8 cellular contexts compared by ENCODE assay signal in genomic region chr6:33314515-33314942, GRCh38. TPM values are rescaled to one million over a fixed set of nuclear protein-coding genes. Genes with fewer than 3 reads are reported as not detected.
A peak's percentile ranks its signal among the peaks of the same experiment; 100 is the strongest.
DNase-seq lines count a peak whose midpoint lies in the region; ATAC-seq and TF ChIP-seq lines count a peak whose summit lies in the region.

No MANE protein-coding gene starts in this region.

- H3K27ac Mint-ChIP-seq in HFFc6: peak overlapping the region; percentile 98

- H3K27me3 ChIP-seq in BLaER1 treated with 17β-estradiol and CSF1 and Interleukin-3, amounts not matched to agents 10 nM and 100 nM: no peaks in the 10 kb centered on the region
- H3K27me3 ChIP-seq in Panc1 (ENCODE audit: control insufficient read depth, insufficient read depth, low read length) (no peaks in the 10 kb centered on the region), neuron (ENCODE audit: insufficient read depth, low read length) (no peaks in the 10 kb centered on the region), thymus (ENCODE audit: control insufficient read depth, insufficient read depth) (no peaks in the 10 kb centered on the region)

- no peaks in the 10 kb centered on the region for H3K9me3 ChIP-seq in BLaER1 treated with 17β-estradiol and CSF1 and Interleukin-3, amounts not matched to agents 10 nM and 100 nM (replicated peaks in 1 of 11)
- H3K9me3 ChIP-seq in Panc1 (ENCODE audit: control insufficient read depth, insufficient read depth, low read depth, low read length): no peaks in the 10 kb centered on the region
- H3K9me3 ChIP-seq in neuron (ENCODE audit: low read length): no peaks in the 10 kb centered on the region
- H3K9me3 ChIP-seq in thymus (ENCODE audit: control insufficient read depth): no peaks in the 10 kb centered on the region

- peaks cover 56 to 66% (median 63%) of the 10 kb centered on the region in 10 experiments for H3K4me1 ChIP-seq in BLaER1 treated with 17β-estradiol and CSF1 and Interleukin-3, amounts not matched to agents 10 nM and 100 nM
- H3K4me1 ChIP-seq in Panc1 (ENCODE audit: control insufficient read depth, insufficient read depth, low read length) (peaks cover 38% of the 10 kb centered on the region), neuron (ENCODE audit: insufficient read depth, low read length) (peaks cover 38% of the 10 kb centered on the region), thymus (ENCODE audit: control insufficient read depth, insufficient read depth, low read length) (peaks cover 19% of the 10 kb centered on the region)

- peaks cover 50% of the 10 kb centered on the region for H3K4me1 Mint-ChIP-seq in HFFc6 (ENCODE audit: low read depth)

- intact Hi-C loops in Panc1 (cut with micrococcal nuclease; ENCODE audit: unreplicated experiment): no loop called here

- no peak overlapping the region for H2AFZ ChIP-seq in neuron (ENCODE audit: low read depth, low read length)

- H3K27ac ChIP-seq in BLaER1 treated with 17β-estradiol and CSF1 and Interleukin-3, amounts not matched to agents 10 nM and 100 nM: peak overlapping the region; percentile 88 to 99 (median 95)
- H3K27ac ChIP-seq in Panc1 (ENCODE audit: low read length): peak overlapping the region; percentile 99
- H3K27ac ChIP-seq in thymus (ENCODE audit: low read depth): peak overlapping the region; percentile 92

- H3K4me3 Mint-ChIP-seq in HFFc6: peak overlapping the region; percentile 98

- H3K4me2 ChIP-seq in BLaER1 treated with 17β-estradiol and CSF1 and Interleukin-3, amounts not matched to agents 10 nM and 100 nM: peak overlapping the region; percentile 85 to 100 (median 98)

- in situ Hi-C loops in Panc1 (cut with HindIII; ENCODE audit: low pct_unique_long_range_greater_than_20kb, low sequenced_read_pairs): no loop called here

- no TSS peak for BruUV-seq in Panc1 (replicated peaks; lab: Mats Ljungman, UMichigan)

- peaks cover 27% of the 10 kb centered on the region for H3K36me3 Mint-ChIP-seq in HFFc6 (ENCODE audit: low read depth)

- H3K9me3 Mint-ChIP-seq in HFFc6: no peaks in the 10 kb centered on the region

- TF ChIP-seq CTCF in HFFc6 (IDR thresholded peaks at IDR 0.05) (no peak), Panc1 (IDR thresholded peaks at IDR 0.05) (no peak), fibroblast of villous mesenchyme (IDR thresholded peaks at IDR 0.05; ENCODE audit: insufficient read depth, low read depth, low read length) (no peak)

- H3K27me3 Mint-ChIP-seq in HFFc6 (ENCODE audit: insufficient read depth): peaks cover 5% of the 10 kb centered on the region

- POLR2A ChIA-PET in Panc1 (lab: Charles Lee): no interaction called here

- CTCF ChIA-PET in Panc1 (lab: Charles Lee): no interaction called here

- H3K4me3 ChIP-seq in BLaER1 treated with 17β-estradiol and CSF1 and Interleukin-3, amounts not matched to agents 10 nM and 100 nM: peak overlapping the region; percentile 75 to 91 (median 84)
- H3K4me3 ChIP-seq in Panc1 (ENCODE audit: low read depth in 2 of 2, low read length in 2 of 2): peak overlapping the region; percentile 91 to 92
- peak overlapping the region; percentile 75 for H3K4me3 ChIP-seq in fibroblast of villous mesenchyme (ENCODE audit: low read depth, low read length)
- H3K4me3 ChIP-seq in neuron (ENCODE audit: low read length): peak overlapping the region; percentile 79
- H3K4me3 ChIP-seq in thymus (ENCODE audit: low read length): peak overlapping the region; percentile 65

- peaks cover 26 to 48% (median 39%) of the 10 kb centered on the region in 11 experiments for H3K36me3 ChIP-seq in BLaER1 treated with 17β-estradiol and CSF1 and Interleukin-3, amounts not matched to agents 10 nM and 100 nM
- H3K36me3 ChIP-seq in Panc1 (ENCODE audit: control insufficient read depth, insufficient read depth, low read length) (peaks cover 7% of the 10 kb centered on the region), neuron (ENCODE audit: insufficient read depth, low read length) (peaks cover 21% of the 10 kb centered on the region), thymus (ENCODE audit: control insufficient read depth, insufficient read depth) (peaks cover 11% of the 10 kb centered on the region)

- H4K20me1 ChIP-seq in BLaER1 treated with 17β-estradiol and CSF1 and Interleukin-3, amounts not matched to agents 10 nM and 100 nM: peaks cover 30 to 61% (median 48%) of the 10 kb centered on the region in 11 experiments; a peak in 21 of 22 replicates

- WGBS in thymus: 8% methylated on average over 10 of the region's 10 CpGs

- peak overlapping the region; percentile 90 to 97 (median 92) for H3K9ac ChIP-seq in BLaER1 treated with 17β-estradiol and CSF1 and Interleukin-3, amounts not matched to agents 10 nM and 100 nM

- peak; percentile 46 for ATAC-seq in Panc1
- no peak for ATAC-seq in GM21825 (IDR thresholded peaks at IDR 0.05; ENCODE audit: unreplicated experiment)

- peak; percentile 77 for DNase-seq in HFFc6
- DNase-seq in Panc1 (ENCODE audit: low read depth, low spot score): no peak
- DNase-seq in activated effector memory CD4-positive, alpha-beta T cell treated with anti-CD3 and anti-CD28 coated beads, Interleukin-2, amount 50 U/mL, for 16 hours: peak; percentile 92
- peak; percentile 92 for DNase-seq in fibroblast of villous mesenchyme (ENCODE audit: low read depth)

RNA-seq across cellular contexts. Expression of gene TAPBP, which starts 0.7 kb away (rescaled TPM):
- 100 to 1,000 TPM in 5 of 6 experiments, 10 to 100 TPM in 1; 88.7 to 118 (median 104) TPM for total RNA-seq in HFFc6 (2021; fragmentation: NEBNext Ultra II Directional; extraction: Animal tissue kit (Norgen Biotek cat#: 25700))
- total RNA-seq in Panc1 (2021; ENCODE audit: unreplicated experiment): 246 TPM
- 167 TPM for polyA plus RNA-seq in Panc1 (2012; ENCODE audit: insufficient read length)
- total RNA-seq in fibroblast of villous mesenchyme: 125 and 132 TPM in 2 replicates
- 57.0 TPM for polyA plus RNA-seq in thymus

RNA-seq across cellular contexts. Expression of gene ZBTB22, which starts 3.0 kb away (rescaled TPM):
- total RNA-seq in HFFc6 (2021; fragmentation: NEBNext Ultra II Directional; extraction: Animal tissue kit (Norgen Biotek cat#: 25700)): 10 to 100 TPM; 15.2 to 19.9 (median 17.0) TPM
- total RNA-seq in Panc1 (2021; ENCODE audit: unreplicated experiment) (16.0 TPM), fibroblast of villous mesenchyme (14.8 and 16.0 TPM in 2 replicates)
- 16.4 TPM for polyA plus RNA-seq in Panc1 (2012; ENCODE audit: insufficient read length)
- polyA plus RNA-seq in thymus: 15.5 TPM

RNA-seq across cellular contexts. Expression of gene DAXX, which starts 8.2 kb away (rescaled TPM):
- total RNA-seq in HFFc6 (2021; fragmentation: NEBNext Ultra II Directional; extraction: Animal tissue kit (Norgen Biotek cat#: 25700)): 10 to 100 TPM; 44.9 to 53.2 (median 50.4) TPM
- total RNA-seq in Panc1 (2021; ENCODE audit: unreplicated experiment): 77.6 TPM
- 81.1 TPM for polyA plus RNA-seq in Panc1 (2012; ENCODE audit: insufficient read length)
- total RNA-seq in fibroblast of villous mesenchyme: 39.6 and 58.7 TPM in 2 replicates
- polyA plus RNA-seq in thymus: 48.1 TPM

RNA-seq across cellular contexts. Expression of gene RGL2, which starts 15.8 kb away (rescaled TPM):
- 10 to 100 TPM; 26.7 to 31.6 (median 27.9) TPM for total RNA-seq in HFFc6 (2021; fragmentation: NEBNext Ultra II Directional; extraction: Animal tissue kit (Norgen Biotek cat#: 25700))
- total RNA-seq in Panc1 (2021; ENCODE audit: unreplicated experiment) (84.4 TPM), fibroblast of villous mesenchyme (13.0 and 23.2 TPM in 2 replicates)
- polyA plus RNA-seq in Panc1 (2012; ENCODE audit: insufficient read length): 102 TPM
- 120 TPM for polyA plus RNA-seq in thymus

RNA-seq across cellular contexts. Expression of gene PFDN6, which starts 25.1 kb away (rescaled TPM):
- 10 to 100 TPM; 52.1 to 73.7 (median 69.7) TPM for total RNA-seq in HFFc6 (2021; fragmentation: NEBNext Ultra II Directional; extraction: Animal tissue kit (Norgen Biotek cat#: 25700))
- total RNA-seq in Panc1 (2021; ENCODE audit: unreplicated experiment) (101 TPM), fibroblast of villous mesenchyme (26.4 and 34.5 TPM in 2 replicates)
- polyA plus RNA-seq in Panc1 (2012; ENCODE audit: insufficient read length): 127 TPM
- 171 TPM for polyA plus RNA-seq in thymus
